ENCODE assay signal across 1 cellular context in the genomic region with DNA sequence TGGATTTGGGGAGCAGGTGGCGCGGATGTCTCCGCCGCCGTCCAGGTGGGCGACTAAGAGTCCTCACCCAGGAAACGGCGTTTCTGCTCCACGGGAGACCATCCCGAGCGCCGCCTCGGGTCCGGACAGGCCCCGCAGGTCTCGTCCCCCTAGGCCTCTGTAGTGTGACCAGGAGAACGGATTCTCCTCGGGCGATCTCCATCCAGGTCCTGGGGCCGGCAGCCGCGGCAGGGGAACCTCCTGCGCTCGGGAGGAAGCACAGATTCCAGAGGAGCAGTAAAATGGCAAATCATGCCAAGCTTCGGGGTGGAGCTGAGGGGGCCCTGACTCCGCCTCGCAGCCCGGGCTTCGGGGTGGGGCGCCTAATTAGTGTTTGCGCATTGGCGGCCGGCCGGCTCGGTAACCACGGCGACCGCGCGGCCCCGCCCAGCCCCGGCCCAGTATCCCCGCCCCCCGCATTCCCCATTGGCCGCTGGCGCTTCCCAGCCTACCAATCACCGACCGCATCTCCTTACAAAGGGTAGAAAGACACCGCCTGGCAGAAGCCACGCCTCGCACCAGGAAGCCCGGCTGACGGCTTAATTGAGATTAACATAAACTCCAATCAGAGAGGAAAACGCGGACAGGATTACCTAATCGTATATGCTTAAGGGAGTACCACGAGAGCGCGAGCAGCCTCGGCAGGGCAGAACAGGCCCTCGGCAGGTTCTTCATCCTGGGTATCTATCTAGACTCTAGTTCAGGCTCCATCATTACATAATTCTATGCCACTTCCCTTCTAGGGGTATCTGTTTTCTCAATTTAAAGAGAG.
TF ChIP-seq lines count a peak whose summit lies in the region.

No MANE protein-coding gene starts in this region.

TF ChIP-seq in neural cell, 6 proteins besides CTCF, POLR2A, EP300 and RAD21 (continued from another document):
- TF ChIP-seq MXI1 (conservative IDR thresholded peaks at IDR 0.05; ENCODE audit: poor library complexity, severe bottlenecking) (peak; percentile 51), SMC3 (conservative IDR thresholded peaks at IDR 0.05; ENCODE audit: poor library complexity) (peak; percentile 51), TAF1 (IDR thresholded peaks at IDR 0.05; ENCODE audit: low read depth) (peak; percentile 93)
